Comparison of ENCODE assay signal across 8 cellular contexts in the genomic region with DNA sequence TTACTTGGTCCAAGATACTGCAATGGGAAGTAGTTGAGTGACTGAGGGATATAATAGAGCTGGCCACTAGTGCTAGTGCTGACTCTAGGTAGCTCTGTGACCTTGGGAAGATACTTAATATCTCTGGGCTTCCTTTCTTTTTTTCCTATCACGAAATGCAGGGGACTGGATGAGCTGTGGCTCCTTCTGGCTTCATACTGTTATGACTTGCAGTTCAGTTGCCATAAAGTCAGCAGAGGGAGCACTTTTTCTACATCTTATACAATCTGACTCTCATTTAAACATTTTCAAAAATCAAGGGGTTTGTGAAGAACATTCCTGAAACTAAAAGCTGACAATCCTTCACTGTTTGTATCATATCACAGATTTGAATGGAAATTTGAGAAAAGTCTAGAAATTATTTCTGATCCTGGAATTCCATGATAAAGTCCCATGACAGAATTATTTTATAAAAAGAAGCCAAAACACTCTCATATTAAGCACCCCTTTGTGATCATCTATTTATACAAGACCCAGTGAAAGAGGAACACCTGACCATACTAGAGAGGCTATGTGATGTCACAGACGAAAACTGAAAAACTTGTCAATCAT. TPM values are rescaled to one million over a fixed set of nuclear protein-coding genes. Genes with fewer than 3 reads are reported as not detected.
A peak's percentile ranks its signal among the peaks of the same experiment; 100 is the strongest.
DNase-seq lines count a peak whose midpoint lies in the region; ATAC-seq, FAIRE-seq and TF ChIP-seq lines count a peak whose summit lies in the region.

No MANE protein-coding gene starts in this region.

- H3K27me3 ChIP-seq in muscle layer of colon (ENCODE audit: control insufficient read depth in 1 of 2, insufficient read depth in 2 of 2, low read length in 2 of 2) (no peaks in the 10 kb centered on the region), MG63 (peaks cover 22% of the 10 kb centered on the region)

- TF ChIP-seq CTCF in choroid plexus epithelial cell (conservative IDR thresholded peaks at IDR 0.05; ENCODE audit: low read depth, low read length), result peak; percentile 72

- H3K27me3 Mint-ChIP-seq in T-helper 17 cell, result peaks cover 53% of the 10 kb centered on the region

- H3K9me3 ChIP-seq in muscle layer of colon (ENCODE audit: low read length) (no peaks in the 10 kb centered on the region), T-helper 17 cell (ENCODE audit: control insufficient read depth, low read length, poor library complexity, severe bottlenecking) (no peaks in the 10 kb centered on the region), MG63 (no peaks in the 10 kb centered on the region)

- H3K9ac ChIP-seq in muscle layer of colon (ENCODE audit: low read length), result peak overlapping the region; percentile 39

- TF ChIP-seq POLR2A in H54 (IDR thresholded peaks at IDR 0.05; ENCODE audit: low read depth, low read length), result no peak

- peaks cover 45% of the 10 kb centered on the region for H3K4me1 ChIP-seq in muscle layer of colon (ENCODE audit: insufficient read depth, low read length)

- DNase-seq in Caki2 (ENCODE audit: low read depth), result peak; percentile 65
- peak; percentile 23 for DNase-seq in H54 (ENCODE audit: insufficient read length, low spot score)
- peak; percentile 29 for DNase-seq in NCI-H774 (lab: John Stamatoyannopoulos, UW)
- DNase-seq in choroid plexus epithelial cell (ENCODE audit: low read depth), result peak; percentile 89
- no peak for DNase-seq in T-helper 17 cell
- no peak for DNase-seq in MG63

- H3K4me3 Mint-ChIP-seq in T-helper 17 cell, result no peak overlapping the region

- peak overlapping the region; percentile 74 for H3K27ac ChIP-seq in muscle layer of colon (ENCODE audit: low read depth, low read length)

- H3K36me3 ChIP-seq in muscle layer of colon (ENCODE audit: insufficient read depth, low read length), result no peaks in the 10 kb centered on the region
- no peaks in the 10 kb centered on the region for H3K36me3 ChIP-seq in MG63

- H3K36me3 Mint-ChIP-seq in T-helper 17 cell (ENCODE audit: low read depth), result peaks cover 3% of the 10 kb centered on the region

- ATAC-seq in T-helper 17 cell, result no peak
- ATAC-seq in HG02870 (IDR thresholded peaks at IDR 0.05; ENCODE audit: unreplicated experiment), result no peak

- H3K27ac Mint-ChIP-seq in T-helper 17 cell, result no peak overlapping the region

- FAIRE-seq in H54 (lab: Jason Lieb, UNC), result peak; percentile 81

- in situ Hi-C loops in Caki2 (cut with HindIII; ENCODE audit: low pct_unique_long_range_greater_than_20kb, low sequenced_read_pairs), result no loop called here

- H3K4me3 ChIP-seq in choroid plexus epithelial cell (ENCODE audit: low read depth, low read length) (no peak overlapping the region), muscle layer of colon (ENCODE audit: low read depth in 1 of 2, low read length in 2 of 2) (no peak overlapping the region), MG63 (no peak overlapping the region)

- H3K4me1 Mint-ChIP-seq in T-helper 17 cell, result peaks cover 24% of the 10 kb centered on the region

RNA-seq across cellular contexts. Expression of a gene that starts 5.4 kb away (rescaled TPM):
- 5.8 and 70.0 TPM in 2 replicates for total RNA-seq in Caki2 (2014; rRNA removed; shearing (Covaris generic); ENCODE audit: low replicate concordance)
- under 1 TPM in 1 of 2 donors, not detected in 1; 0.37 TPM for total RNA-seq in T-helper 17 cell
- total RNA-seq in MG63 (2014; rRNA removed; shearing (Covaris generic); ENCODE audit: low replicate concordance), result 0.03 TPM in 1 of 2 replicates, not detected in the other

Comparison
In these comparisons a context has a peak if more than half of its experiments do, and no peak if none do; other contexts are left out.
1. DNase-seq: peak in Caki2 (single experiment), H54 (single experiment), NCI-H774 (single experiment) and choroid plexus epithelial cell (single experiment); none in T-helper 17 cell (0 of 3) and MG63 (single experiment).